Comparison of ENCODE assay signal across 1 cellular context in genomic region chr6:155646443-155646842, GRCh38.
TF ChIP-seq lines count a peak whose summit lies in the region.

No MANE protein-coding gene starts in this region.

TF ChIP-seq in K562, 482 proteins besides CTCF, POLR2A, EP300 and RAD21 (continued from another document):
- TF ChIP-seq CREB3L1 (IDR thresholded peaks at IDR 0.05; ENCODE audit: borderline replicate concordance, low read depth) (peak; percentile 38; the same call in 1 of the 2 replicates), FOXA1 (IDR thresholded peaks at IDR 0.05; ENCODE audit: borderline replicate concordance) (no peak), ZNF512 (tag; IDR thresholded peaks at IDR 0.05) (no peak), E2F4 (CRISPR knock-in tag; IDR thresholded peaks at IDR 0.05; ENCODE audit: low read depth) (no peak), NUFIP1 (IDR thresholded peaks at IDR 0.05; ENCODE audit: partially characterized antibody) (no peak), MYNN (IDR thresholded peaks at IDR 0.05) (peak; percentile 81; the same call in 1 of the 2 replicates), MYNN (CRISPR knock-in tag; IDR thresholded peaks at IDR 0.05) (no peak), SMARCA4 (IDR thresholded peaks at IDR 0.05) (peak; percentile 40; the same call in 1 of the 2 replicates), CSDE1 (IDR thresholded peaks at IDR 0.05) (no peak), YY1 (IDR thresholded peaks at IDR 0.05; ENCODE audit: borderline replicate concordance in 1 of 3, control insufficient read depth in 1 of 3, extremely low read depth in 1 of 3, insufficient read depth in 3 of 3, insufficient read length in 1 of 3, insufficient replicate concordance in 2 of 3, low read depth in 1 of 3, low read length in 2 of 3) (peak in 1 of 3 experiments; percentile 26), FOXM1 (IDR thresholded peaks at IDR 0.05; ENCODE audit: low read depth) (0 out of 2 replicates have a peak, but pooled peaks have one; percentile 19), FOXM1 (CRISPR knock-in tag; IDR thresholded peaks at IDR 0.05; ENCODE audit: low read depth) (no peak), DPF2 (IDR thresholded peaks at IDR 0.05) (peak; percentile 39; the same call in 1 of the 2 replicates), C11orf30 (IDR thresholded peaks at IDR 0.05; ENCODE audit: low read depth) (peak; percentile 98), TAF1 (IDR thresholded peaks at IDR 0.05; ENCODE audit: control insufficient read depth, extremely low read depth, insufficient read depth, low read length, severe bottlenecking) (peak; percentile 30), ASH1L (IDR thresholded peaks at IDR 0.05; ENCODE audit: borderline replicate concordance, low read depth, partially characterized antibody) (no peak), MAFK (IDR thresholded peaks at IDR 0.05; ENCODE audit: low read length) (peak; percentile 98), NCOA4 (IDR thresholded peaks at IDR 0.05; ENCODE audit: partially characterized antibody) (no peak)
- TF ChIP-seq, protein P1, sequence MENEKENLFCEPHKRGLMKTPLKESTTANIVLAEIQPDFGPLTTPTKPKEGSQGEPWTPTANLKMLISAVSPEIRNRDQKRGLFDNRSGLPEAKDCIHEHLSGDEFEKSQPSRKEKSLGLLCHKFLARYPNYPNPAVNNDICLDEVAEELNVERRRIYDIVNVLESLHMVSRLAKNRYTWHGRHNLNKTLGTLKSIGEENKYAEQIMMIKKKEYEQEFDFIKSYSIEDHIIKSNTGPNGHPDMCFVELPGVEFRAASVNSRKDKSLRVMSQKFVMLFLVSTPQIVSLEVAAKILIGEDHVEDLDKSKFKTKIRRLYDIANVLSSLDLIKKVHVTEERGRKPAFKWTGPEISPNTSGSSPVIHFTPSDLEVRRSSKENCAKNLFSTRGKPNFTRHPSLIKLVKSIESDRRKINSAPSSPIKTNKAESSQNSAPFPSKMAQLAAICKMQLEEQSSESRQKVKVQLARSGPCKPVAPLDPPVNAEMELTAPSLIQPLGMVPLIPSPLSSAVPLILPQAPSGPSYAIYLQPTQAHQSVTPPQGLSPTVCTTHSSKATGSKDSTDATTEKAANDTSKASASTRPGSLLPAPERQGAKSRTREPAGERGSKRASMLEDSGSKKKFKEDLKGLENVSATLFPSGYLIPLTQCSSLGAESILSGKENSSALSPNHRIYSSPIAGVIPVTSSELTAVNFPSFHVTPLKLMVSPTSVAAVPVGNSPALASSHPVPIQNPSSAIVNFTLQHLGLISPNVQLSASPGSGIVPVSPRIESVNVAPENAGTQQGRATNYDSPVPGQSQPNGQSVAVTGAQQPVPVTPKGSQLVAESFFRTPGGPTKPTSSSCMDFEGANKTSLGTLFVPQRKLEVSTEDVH (IDR thresholded peaks at IDR 0.05; ENCODE audit: low read depth, partially characterized antibody) = no peak
TF ChIP-seq in K562: peak in this region for 23.
